15 cellular contexts compared by ENCODE assay signal in genomic region chr22:28856095-28856455, GRCh38.
"Had no signal": no experiment of that assay in that cellular context is flagged by ENCODE, and none has a peak within 500 bp of the region (broad histone marks: within the 10 kb centered on the region; RNA-seq: fewer than 3 reads in every experiment).

No MANE protein-coding gene starts in this region.

- H3K27ac ChIP-seq: body of pancreas, cardiac muscle cell, foreskin keratinocyte, spleen, testis had no signal

- H3K4me1 Mint-ChIP-seq: activated naive CD4-positive, alpha-beta T cell treated with anti-CD3 and anti-CD28 coated beads, Interleukin-2, amount 50 U/mL, for 24 hours; naive B cell; neural crest cell had no signal

- DNase-seq: activated CD4-positive, alpha-beta T cell treated with anti-CD3 and anti-CD28 coated beads for 1 hour; activated gamma-delta T cell; kidney had no signal

- H3K27me3 Mint-ChIP-seq: type B pancreatic cell had no signal

- H3K27ac Mint-ChIP-seq: activated CD8-positive, alpha-beta T cell treated with anti-CD3 and anti-CD28 coated beads, Interleukin-2, amount 10 ng/mL, durations not matched to agents 7 days and 5 days; activated naive CD4-positive, alpha-beta T cell treated with anti-CD3 and anti-CD28 coated beads, Interleukin-2, amount 50 U/mL, for 24 hours; activated T-helper 1 cell treated with anti-CD3 and anti-CD28 coated beads, Interleukin-12 subunit alpha, Interleukin-12 subunit beta, Interleukin-2, Interleukin-4 antibody, amounts not matched to agents 30 ng/mL and 10 ng/mL and 1 ng/mL, durations not matched to agents 14 hours and 24 hours and 36 hours; memory B cell; type B pancreatic cell had no signal

- H3K27me3 ChIP-seq: body of pancreas, cardiac muscle cell, foreskin keratinocyte, spleen, testis had no signal

- H3K4me1 ChIP-seq: foreskin keratinocyte, testis had no signal

- ATAC-seq: foreskin keratinocyte had no signal

- H3K36me3 ChIP-seq: cardiac muscle cell, spleen had no signal

- H3K9me3 ChIP-seq: body of pancreas, spleen, testis had no signal

- H3K4me3 ChIP-seq: body of pancreas, cardiac muscle cell, spleen, testis had no signal

- H3K36me3 Mint-ChIP-seq: memory B cell, naive B cell, type B pancreatic cell had no signal

- H3K4me3 Mint-ChIP-seq: activated CD8-positive, alpha-beta T cell treated with anti-CD3 and anti-CD28 coated beads, Interleukin-2, amount 10 ng/mL, durations not matched to agents 7 days and 5 days; activated naive CD4-positive, alpha-beta T cell treated with anti-CD3 and anti-CD28 coated beads, Interleukin-2, amount 50 U/mL, for 24 hours; activated T-helper 1 cell treated with anti-CD3 and anti-CD28 coated beads, Interleukin-12 subunit alpha, Interleukin-12 subunit beta, Interleukin-2, Interleukin-4 antibody, amounts not matched to agents 30 ng/mL and 10 ng/mL and 1 ng/mL, durations not matched to agents 14 hours and 24 hours and 36 hours; memory B cell; naive B cell; neural crest cell; type B pancreatic cell had no signal

- H3K9me3 Mint-ChIP-seq: activated naive CD4-positive, alpha-beta T cell treated with anti-CD3 and anti-CD28 coated beads, Interleukin-2, amount 50 U/mL, for 24 hours; activated T-helper 1 cell treated with anti-CD3 and anti-CD28 coated beads, Interleukin-12 subunit alpha, Interleukin-12 subunit beta, Interleukin-2, Interleukin-4 antibody, amounts not matched to agents 30 ng/mL and 10 ng/mL and 1 ng/mL, durations not matched to agents 14 hours and 24 hours and 36 hours; memory B cell; naive B cell; neural crest cell; type B pancreatic cell had no signal
